ENCODE assay signal across 1 cellular context in the genomic region with DNA sequence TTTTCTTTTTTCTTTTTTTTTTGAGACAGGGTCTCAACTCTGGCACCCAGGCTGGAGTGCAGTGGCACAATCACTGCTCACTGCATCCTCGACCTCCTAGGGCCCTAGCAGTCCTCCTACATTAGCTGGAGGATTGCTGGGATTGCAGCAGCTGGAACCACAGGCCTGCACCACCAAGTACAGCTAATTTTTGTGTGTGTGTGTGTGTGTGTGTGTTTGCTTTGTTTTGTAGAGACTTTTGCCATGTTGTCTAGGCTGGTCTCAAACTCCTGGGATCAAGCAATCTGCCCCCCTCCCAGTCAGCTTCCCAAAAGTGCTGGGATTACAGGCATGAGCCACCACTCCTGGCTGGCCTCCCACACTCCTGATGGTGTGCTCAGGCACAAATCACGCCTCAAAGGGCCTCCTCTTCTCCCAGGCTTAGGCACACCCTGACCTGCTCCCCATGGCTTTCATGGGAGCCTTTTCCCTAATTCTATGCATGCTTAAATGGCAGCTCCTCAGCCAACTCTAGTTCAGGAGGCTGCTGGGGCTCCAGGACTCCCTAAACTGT.
TF ChIP-seq lines count a peak whose summit lies in the region.

No MANE protein-coding gene starts in this region.

TF ChIP-seq in H1, 55 proteins besides CTCF, POLR2A, EP300 and RAD21:
- TF ChIP-seq CHD7 (IDR thresholded peaks at IDR 0.05; ENCODE audit: insufficient replicate concordance, low read length): no peak
- no peak for TF ChIP-seq CBX8 (IDR thresholded peaks at IDR 0.05; ENCODE audit: borderline replicate concordance, low read depth, low read length)
- TF ChIP-seq TEAD4 (IDR thresholded peaks at IDR 0.05; ENCODE audit: low read depth, low read length): no peak
- no peak for TF ChIP-seq SRF (IDR thresholded peaks at IDR 0.05; ENCODE audit: low read depth, low read length)
- TF ChIP-seq POLR2AphosphoS5 (IDR thresholded peaks at IDR 0.05; ENCODE audit: low read depth, low read length): no peak
- TF ChIP-seq RNF2 (IDR thresholded peaks at IDR 0.05; ENCODE audit: borderline replicate concordance, low read depth, low read length, missing control alignments, poor library complexity, severe bottlenecking): no peak
- TF ChIP-seq EZH2 (IDR thresholded peaks at IDR 0.05; ENCODE audit: low read depth, low read length, severe bottlenecking): no peak
- no peak for TF ChIP-seq SP4 (IDR thresholded peaks at IDR 0.05; ENCODE audit: low read length)
